In the genomic region with DNA sequence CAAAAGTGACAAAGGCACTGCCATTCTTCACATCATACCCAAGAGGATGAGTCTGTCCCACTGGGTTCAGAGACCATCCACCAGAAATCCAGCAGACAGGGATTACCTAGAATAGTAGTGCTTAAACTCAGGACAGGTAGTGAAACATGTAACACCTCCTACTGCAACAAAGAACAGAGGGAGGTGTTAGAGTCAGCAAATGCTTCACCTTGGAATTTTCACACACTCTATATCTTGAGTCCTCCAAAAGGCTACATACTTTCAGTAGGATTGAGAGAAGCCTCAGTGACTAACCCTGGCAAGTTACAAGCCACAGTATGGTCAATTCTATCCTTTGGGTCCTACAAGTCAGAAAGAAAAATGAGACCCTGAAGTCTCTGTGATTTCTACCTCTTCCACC, we compare ENCODE assay signal across 22 cellular contexts. TPM values are rescaled to one million over a fixed set of nuclear protein-coding genes. Genes with fewer than 3 reads are reported as not detected.
"Had no signal": no experiment of that assay in that cellular context is flagged by ENCODE, and none has a peak within 500 bp of the region (broad histone marks: within the 10 kb centered on the region; RNA-seq: fewer than 3 reads in every experiment).

No MANE protein-coding gene starts in this region.

- H3K4me3 Mint-ChIP-seq: activated naive CD8-positive, alpha-beta T cell treated with anti-CD3 and anti-CD28 coated beads for 36 hours; activated T-cell treated with anti-CD3 and anti-CD28 coated beads, Interleukin-2, amount 50 U/mL, for 4 hours; naive thymus-derived CD4-positive, alpha-beta T cell; neural crest cell; type B pancreatic cell had no signal

- H3K9me3 Mint-ChIP-seq: activated naive CD8-positive, alpha-beta T cell treated with anti-CD3 and anti-CD28 coated beads for 36 hours; activated T-cell treated with anti-CD3 and anti-CD28 coated beads, Interleukin-2, amount 50 U/mL, for 4 hours; neural crest cell; type B pancreatic cell had no signal

- H3K9me3 ChIP-seq: colonic mucosa, spleen, thoracic aorta, vagina had no signal

- H3K36me3 ChIP-seq: colonic mucosa, spleen, thoracic aorta, vagina had no signal

- H3K27ac ChIP-seq: colonic mucosa, hepatocyte, spleen, thoracic aorta, vagina had no signal

- H3K36me3 Mint-ChIP-seq: activated naive CD8-positive, alpha-beta T cell treated with anti-CD3 and anti-CD28 coated beads for 36 hours; type B pancreatic cell had no signal

- ATAC-seq: activated T-cell treated with anti-CD3 and anti-CD28 coated beads, Interleukin-2, amount 50 U/mL, for 4 hours; naive thymus-derived CD4-positive, alpha-beta T cell had no signal

- H3K27ac Mint-ChIP-seq: activated naive CD8-positive, alpha-beta T cell treated with anti-CD3 and anti-CD28 coated beads for 36 hours; type B pancreatic cell had no signal

- H3K27me3 ChIP-seq: colonic mucosa, hepatocyte, vagina had no signal

- H3K4me1 ChIP-seq: colonic mucosa had no signal

- DNase-seq: activated CD4-positive, alpha-beta T cell treated with anti-CD3 and anti-CD28 coated beads for 4 hours; activated CD4-positive, alpha-beta T cell treated with anti-CD3 and anti-CD28 coated beads, Interleukin-2, amount 50 U/mL, for 48 hours; activated CD8-positive, alpha-beta memory T cell treated with anti-CD3 and anti-CD28 coated beads, Interleukin-2, amount 50 U/mL, for 48 hours; activated naive CD4-positive, alpha-beta T cell treated with Interleukin-2 at 50 U/mL for 16 hours; activated naive CD8-positive, alpha-beta T cell treated with anti-CD3 and anti-CD28 coated beads for 36 hours; activated T-cell treated with anti-CD3 and anti-CD28 coated beads, Interleukin-2, amount 50 U/mL, for 4 hours; colonic mucosa; foreskin fibroblast; naive thymus-derived CD4-positive, alpha-beta T cell; occipital lobe; posterior cingulate gyrus; retina; spleen; stimulated activated CD4-positive, alpha-beta T cell treated with anti-CD3 and anti-CD28 coated beads, Interleukin-4, amount 100 ng/mL, for 1 hour; stimulated activated naive CD4-positive, alpha-beta T cell; T-helper 9 cell had no signal

- H3K4me3 ChIP-seq: colonic mucosa, hepatocyte, lung, spleen, thoracic aorta, vagina had no signal

RNA-seq across cellular contexts. Expression of gene CAVIN3, which starts 6.0 kb away (rescaled TPM):
- polyA plus RNA-seq: naive thymus-derived CD4-positive, alpha-beta T cell had no signal
